ENCODE assay signal across 9 cellular contexts in genomic region chr22:41523464-41524221, GRCh38. TPM values are rescaled to one million over a fixed set of nuclear protein-coding genes. Genes with fewer than 3 reads are reported as not detected.
A peak's percentile ranks its signal among the peaks of the same experiment; 100 is the strongest.
DNase-seq lines count a peak whose midpoint lies in the region; TF ChIP-seq lines count a peak whose summit lies in the region.
"Had no signal": no experiment of that assay in that cellular context is flagged by ENCODE, and none has a peak within 500 bp of the region (broad histone marks: within the 10 kb centered on the region; RNA-seq: fewer than 3 reads in every experiment).

No MANE protein-coding gene starts in this region.

- H3K9ac ChIP-seq in duodenal mucosa (ENCODE audit: low read depth in 1 of 2, low read length in 2 of 2) = no peak overlapping the region
- H3K9ac ChIP-seq in mucosa of rectum (ENCODE audit: low read depth in 1 of 2, low read length in 2 of 2) = peak overlapping the region in 1 of 2 donors; percentile 27

- H3K4me3 ChIP-seq in duodenal mucosa (ENCODE audit: low read depth in 1 of 2, low read length in 2 of 2) = no peak overlapping the region
- H3K4me3 ChIP-seq in mucosa of rectum (ENCODE audit: low read length in 2 of 2) = no peak overlapping the region
- H3K4me3 ChIP-seq in uterus = no peak overlapping the region

- no peaks in the 10 kb centered on the region for H3K27me3 Mint-ChIP-seq in activated naive CD4-positive, alpha-beta T cell treated with anti-CD3 and anti-CD28 coated beads, Interleukin-2, amount 10 ng/mL, durations not matched to agents 7 days and 5 days
- no peaks in the 10 kb centered on the region for H3K27me3 Mint-ChIP-seq in activated T-helper 2 cell treated with anti-CD3 and anti-CD28 coated beads, Interferon-gamma antibody, Interleukin-2, Interleukin-4, amounts not matched to agents 10 μg/mL and 5 μg/mL and 100 μg/mL, durations not matched to agents 14 hours and 24 hours and 36 hours (ENCODE audit: low read depth)

- H3K9me3 Mint-ChIP-seq in activated naive CD4-positive, alpha-beta T cell treated with anti-CD3 and anti-CD28 coated beads, Interleukin-2, amount 10 ng/mL, durations not matched to agents 7 days and 5 days = no peaks in the 10 kb centered on the region
- no peaks in the 10 kb centered on the region for H3K9me3 Mint-ChIP-seq in activated T-helper 2 cell treated with anti-CD3 and anti-CD28 coated beads, Interferon-gamma antibody, Interleukin-2, Interleukin-4, amounts not matched to agents 10 μg/mL and 5 μg/mL and 100 μg/mL, durations not matched to agents 14 hours and 24 hours and 36 hours

- no peak for TF ChIP-seq POLR2A in uterus (IDR thresholded peaks at IDR 0.05)

- intact Hi-C loops in uterus (cut with DNase I; ENCODE audit: low total_unique reads) = no loop called here
- intact Hi-C loops in activated T-helper 2 cell treated with anti-CD3 and anti-CD28 coated beads, Interferon-gamma antibody, Interleukin-2, Interleukin-4, amounts not matched to agents 10 μg/mL and 5 μg/mL and 100 μg/mL, durations not matched to agents 14 hours and 24 hours and 36 hours (cut with micrococcal nuclease) = no loop called here

- H3K4me1 ChIP-seq in duodenal mucosa (ENCODE audit: control insufficient read depth in 1 of 2, insufficient read depth in 2 of 2, low read length in 2 of 2) = peaks cover 0 to 17% of the 10 kb centered on the region in 2 donors
- peaks cover 15 to 17% of the 10 kb centered on the region in 2 donors for H3K4me1 ChIP-seq in mucosa of rectum (ENCODE audit: control insufficient read depth in 2 of 2, insufficient read depth in 2 of 2, low read length in 2 of 2)
- peaks cover 0 to 14% of the 10 kb centered on the region in 2 donors for H3K4me1 ChIP-seq in uterus

- no peak for TF ChIP-seq CTCF in uterus (IDR thresholded peaks at IDR 0.05)

- H3K4me3 Mint-ChIP-seq in activated naive CD4-positive, alpha-beta T cell treated with anti-CD3 and anti-CD28 coated beads, Interleukin-2, amount 10 ng/mL, durations not matched to agents 7 days and 5 days = no peak overlapping the region
- no peak overlapping the region for H3K4me3 Mint-ChIP-seq in activated T-helper 2 cell treated with anti-CD3 and anti-CD28 coated beads, Interferon-gamma antibody, Interleukin-2, Interleukin-4, amounts not matched to agents 10 μg/mL and 5 μg/mL and 100 μg/mL, durations not matched to agents 14 hours and 24 hours and 36 hours (ENCODE audit: low read depth)

- no peaks in the 10 kb centered on the region for H3K9me3 ChIP-seq in duodenal mucosa (ENCODE audit: control insufficient read depth in 1 of 2, low read length in 2 of 2)
- H3K9me3 ChIP-seq in mucosa of rectum (ENCODE audit: control insufficient read depth in 2 of 2, low read length in 2 of 2) = no peaks in the 10 kb centered on the region
- H3K9me3 ChIP-seq in uterus = no peaks in the 10 kb centered on the region

- H3K4me1 Mint-ChIP-seq in activated naive CD4-positive, alpha-beta T cell treated with anti-CD3 and anti-CD28 coated beads, Interleukin-2, amount 10 ng/mL, durations not matched to agents 7 days and 5 days = peaks cover 19% of the 10 kb centered on the region
- peaks cover 3% of the 10 kb centered on the region for H3K4me1 Mint-ChIP-seq in activated T-helper 2 cell treated with anti-CD3 and anti-CD28 coated beads, Interferon-gamma antibody, Interleukin-2, Interleukin-4, amounts not matched to agents 10 μg/mL and 5 μg/mL and 100 μg/mL, durations not matched to agents 14 hours and 24 hours and 36 hours (ENCODE audit: low read depth)

- H3K36me3 Mint-ChIP-seq in activated naive CD4-positive, alpha-beta T cell treated with anti-CD3 and anti-CD28 coated beads, Interleukin-2, amount 10 ng/mL, durations not matched to agents 7 days and 5 days = peaks cover 18% of the 10 kb centered on the region
- peaks cover 35% of the 10 kb centered on the region for H3K36me3 Mint-ChIP-seq in activated T-helper 2 cell treated with anti-CD3 and anti-CD28 coated beads, Interferon-gamma antibody, Interleukin-2, Interleukin-4, amounts not matched to agents 10 μg/mL and 5 μg/mL and 100 μg/mL, durations not matched to agents 14 hours and 24 hours and 36 hours (ENCODE audit: low read depth)

- H3K27me3 ChIP-seq in duodenal mucosa (ENCODE audit: control insufficient read depth in 1 of 2, insufficient read depth in 2 of 2, low read length in 2 of 2) (no peaks in the 10 kb centered on the region), mucosa of rectum (ENCODE audit: control insufficient read depth in 2 of 2, insufficient read depth in 2 of 2, low read length in 2 of 2) (no peaks in the 10 kb centered on the region), uterus (no peaks in the 10 kb centered on the region)

- CTCF ChIA-PET in activated naive CD4-positive, alpha-beta T cell treated with anti-CD3 and anti-CD28 coated beads, Interleukin-2, amount 10 ng/mL, durations not matched to agents 7 days and 5 days (lab: Charles Lee) = interaction anchor here (1.2 to 7.2 kb wide), 4 partner anchors 9 to 124 kb away, joined by 3 to 101 read pairs (median 4); partner anchors contain the start of genes ACO2 and PHF5A

- H3K27ac Mint-ChIP-seq in activated naive CD4-positive, alpha-beta T cell treated with anti-CD3 and anti-CD28 coated beads, Interleukin-2, amount 10 ng/mL, durations not matched to agents 7 days and 5 days = peak overlapping the region; percentile 77
- no peak overlapping the region for H3K27ac Mint-ChIP-seq in activated T-helper 2 cell treated with anti-CD3 and anti-CD28 coated beads, Interferon-gamma antibody, Interleukin-2, Interleukin-4, amounts not matched to agents 10 μg/mL and 5 μg/mL and 100 μg/mL, durations not matched to agents 14 hours and 24 hours and 36 hours

- no peak for DNase-seq in activated naive CD4-positive, alpha-beta T cell treated with anti-CD3 and anti-CD28 coated beads, Interleukin-2, amount 10 ng/mL, durations not matched to agents 7 days and 5 days
- no peak for DNase-seq in activated naive CD4-positive, alpha-beta T cell treated with anti-CD3 and anti-CD28 coated beads, Interleukin-2, amount 50 U/mL, for 16 hours
- DNase-seq in uterus (peak in 1 of 2 donors; percentile 40), NOMO-1 (lab: John Stamatoyannopoulos, UW; ENCODE audit: unreplicated experiment in 2 of 2) (no peak)
- DNase-seq in activated T-helper 2 cell treated with anti-CD3 and anti-CD28 coated beads, Interferon-gamma antibody, Interleukin-2, Interleukin-4, amounts not matched to agents 10 μg/mL and 5 μg/mL and 100 μg/mL, durations not matched to agents 14 hours and 24 hours and 36 hours (ENCODE audit: low spot score) = no peak
- DNase-seq in activated CD8-positive, alpha-beta memory T cell treated with anti-CD3 and anti-CD28 coated beads, Interleukin-2, amount 50 U/mL, for 48 hours = no peak
- DNase-seq: PC-3 had no signal

- H3K27ac ChIP-seq in duodenal mucosa (ENCODE audit: low read depth, low read length) = peak overlapping the region; percentile 83
- H3K27ac ChIP-seq in mucosa of rectum (ENCODE audit: low read depth in 2 of 2, low read length in 2 of 2) = peak overlapping the region; percentile 66 to 79
- peak overlapping the region; percentile 85 to 89 for H3K27ac ChIP-seq in uterus

- H3K36me3 ChIP-seq in duodenal mucosa (ENCODE audit: control insufficient read depth in 1 of 2, insufficient read depth in 2 of 2, low read length in 2 of 2) (peaks cover 66 to 86% of the 10 kb centered on the region in 2 donors), mucosa of rectum (ENCODE audit: control insufficient read depth in 2 of 2, insufficient read depth in 2 of 2, low read length in 2 of 2) (peaks cover 74 to 79% of the 10 kb centered on the region in 2 donors), uterus (no peaks in the 10 kb centered on the region)

RNA-seq across cellular contexts. Expression of gene POLR3H, which starts 20.6 kb away (rescaled TPM):
- 10 to 100 TPM in 2 of 4 donors, 1 to 10 TPM in 2; 3.2 to 41.9 (median 16.6) TPM for total RNA-seq in uterus
- 28.6 and 33.2 TPM in 2 replicates for total RNA-seq in activated T-helper 2 cell treated with anti-CD3 and anti-CD28 coated beads, Interferon-gamma antibody, Interleukin-2, Interleukin-4, amounts not matched to agents 10 μg/mL and 5 μg/mL and 100 μg/mL, durations not matched to agents 14 hours and 24 hours and 36 hours

RNA-seq across cellular contexts. Expression of gene CSDC2, which starts 37.2 kb away (rescaled TPM):
- total RNA-seq in uterus = 10 to 100 TPM in 2 of 4 donors, 1 to 10 TPM in 2; 2.4 to 83.0 (median 19.6) TPM
- total RNA-seq in activated T-helper 2 cell treated with anti-CD3 and anti-CD28 coated beads, Interferon-gamma antibody, Interleukin-2, Interleukin-4, amounts not matched to agents 10 μg/mL and 5 μg/mL and 100 μg/mL, durations not matched to agents 14 hours and 24 hours and 36 hours = not detected in 2 replicates
- total RNA-seq: PC-3 had no signal

RNA-seq across cellular contexts. Expression of gene ACO2, which starts 54.7 kb away (rescaled TPM):
- 10 to 100 TPM; 21.5 to 64.4 (median 47.1) TPM for total RNA-seq in uterus
- 94.1 and 96.1 TPM in 2 replicates for total RNA-seq in activated T-helper 2 cell treated with anti-CD3 and anti-CD28 coated beads, Interferon-gamma antibody, Interleukin-2, Interleukin-4, amounts not matched to agents 10 μg/mL and 5 μg/mL and 100 μg/mL, durations not matched to agents 14 hours and 24 hours and 36 hours

RNA-seq across cellular contexts. Expression of gene PHF5A, which starts 55.2 kb away (rescaled TPM):
- 10 to 100 TPM; 38.5 to 65.1 (median 46.4) TPM for total RNA-seq in uterus
- total RNA-seq in activated T-helper 2 cell treated with anti-CD3 and anti-CD28 coated beads, Interferon-gamma antibody, Interleukin-2, Interleukin-4, amounts not matched to agents 10 μg/mL and 5 μg/mL and 100 μg/mL, durations not matched to agents 14 hours and 24 hours and 36 hours = 72.1 and 74.3 TPM in 2 replicates
